34 cellular contexts compared by ENCODE assay signal in genomic region chr12:52776913-52777395, GRCh38. TPM values are rescaled to one million over a fixed set of nuclear protein-coding genes. Genes with fewer than 3 reads are reported as not detected.
"Had no signal": no experiment of that assay in that cellular context is flagged by ENCODE, and none has a peak within 500 bp of the region (broad histone marks: within the 10 kb centered on the region; RNA-seq: fewer than 3 reads in every experiment).

KRT76 (minus strand) TSS chr12:52777345; CDS start chr12:52777291, 54 bp downstream.

- ATAC-seq: activated CD4-positive, alpha-beta T cell treated with anti-CD3 and anti-CD28 coated beads for 36 hours; activated CD8-positive, alpha-beta memory T cell treated with anti-CD3 and anti-CD28 coated beads, Interleukin-2, amount 10 ng/mL, durations not matched to agents 7 days and 5 days; activated CD8-positive, alpha-beta T cell treated with anti-CD3 and anti-CD28 coated beads, Interleukin-2, amount 10 ng/mL, durations not matched to agents 7 days and 5 days; activated naive CD8-positive, alpha-beta T cell treated with anti-CD3 and anti-CD28 coated beads, Interleukin-2, amount 50 U/mL, for 24 hours; body of pancreas had no signal

- H3K4me3 ChIP-seq: adrenal gland, body of pancreas, esophagus squamous epithelium had no signal

- H3K4me1 Mint-ChIP-seq: activated CD4-positive, alpha-beta T cell treated with anti-CD3 and anti-CD28 coated beads for 36 hours; activated CD4-positive, alpha-beta T cell treated with anti-CD3 and anti-CD28 coated beads, Interleukin-2, amount 10 ng/mL, durations not matched to agents 24 days and 14 days; activated CD8-positive, alpha-beta memory T cell treated with anti-CD3 and anti-CD28 coated beads, Interleukin-2, amount 10 ng/mL, durations not matched to agents 7 days and 5 days; activated naive CD4-positive, alpha-beta T cell treated with anti-CD3 and anti-CD28 coated beads, Interleukin-2, amount 50 U/mL, for 24 hours; activated naive CD8-positive, alpha-beta T cell treated with anti-CD3 and anti-CD28 coated beads for 36 hours; activated naive CD8-positive, alpha-beta T cell treated with anti-CD3 and anti-CD28 coated beads, Interleukin-2, amount 50 U/mL, for 24 hours had no signal

- H3K27me3 Mint-ChIP-seq: activated CD4-positive, alpha-beta T cell treated with anti-CD3 and anti-CD28 coated beads for 36 hours; activated naive CD4-positive, alpha-beta T cell treated with anti-CD3 and anti-CD28 coated beads, Interleukin-2, amount 50 U/mL, for 24 hours; activated naive CD8-positive, alpha-beta T cell treated with anti-CD3 and anti-CD28 coated beads for 36 hours; activated naive CD8-positive, alpha-beta T cell treated with anti-CD3 and anti-CD28 coated beads, Interleukin-2, amount 50 U/mL, for 24 hours had no signal

- H3K27me3 ChIP-seq: body of pancreas had no signal

- H3K9me3 Mint-ChIP-seq: activated CD4-positive, alpha-beta memory T cell treated with anti-CD3 and anti-CD28 coated beads for 36 hours; activated CD4-positive, alpha-beta T cell treated with anti-CD3 and anti-CD28 coated beads, Interleukin-2, amount 10 ng/mL, durations not matched to agents 24 days and 14 days; activated naive CD4-positive, alpha-beta T cell treated with anti-CD3 and anti-CD28 coated beads for 36 hours; activated naive CD4-positive, alpha-beta T cell treated with anti-CD3 and anti-CD28 coated beads, Interleukin-2, amount 50 U/mL, for 24 hours; activated naive CD8-positive, alpha-beta T cell treated with anti-CD3 and anti-CD28 coated beads for 36 hours; activated naive CD8-positive, alpha-beta T cell treated with anti-CD3 and anti-CD28 coated beads, Interleukin-2, amount 50 U/mL, for 24 hours; activated T-helper 1 cell treated with anti-CD3 and anti-CD28 coated beads, Interleukin-12 subunit alpha, Interleukin-12 subunit beta, Interleukin-2, Interleukin-4 antibody, amounts not matched to agents 30 ng/mL and 10 ng/mL and 1 ng/mL, durations not matched to agents 14 hours and 24 hours and 36 hours; activated T-helper 2 cell treated with anti-CD3 and anti-CD28 coated beads, Interferon-gamma antibody, Interleukin-2, Interleukin-4, amounts not matched to agents 10 μg/mL and 5 μg/mL and 100 μg/mL, durations not matched to agents 14 hours and 24 hours and 36 hours had no signal

- DNase-seq: activated CD4-positive, alpha-beta memory T cell treated with anti-CD3 and anti-CD28 coated beads for 36 hours; activated CD4-positive, alpha-beta T cell treated with anti-CD3 and anti-CD28 coated beads for 36 hours; activated CD4-positive, alpha-beta T cell treated with anti-CD3 and anti-CD28 coated beads, Interleukin-2, amount 10 ng/mL, durations not matched to agents 24 days and 14 days; activated CD4-positive, CD25-positive, alpha-beta regulatory T cell; activated CD4-positive, CD25-positive, alpha-beta regulatory T cell treated with anti-CD3 and anti-CD28 coated beads, Interleukin-2, amount 50 U/mL, for 72 hours; activated CD8-positive, alpha-beta memory T cell treated with anti-CD3 and anti-CD28 coated beads, Interleukin-2, amount 10 ng/mL, durations not matched to agents 7 days and 5 days; activated CD8-positive, alpha-beta memory T cell treated with anti-CD3 and anti-CD28 coated beads, Interleukin-2, amount 50 U/mL, for 4 hours; activated CD8-positive, alpha-beta T cell treated with anti-CD3 and anti-CD28 coated beads, Interleukin-2, amount 10 ng/mL, durations not matched to agents 7 days and 5 days; activated effector memory CD4-positive, alpha-beta T cell treated with anti-CD3 and anti-CD28 coated beads, Interleukin-2, amount 50 U/mL, for 16 hours; activated naive CD4-positive, alpha-beta T cell treated with anti-CD3 and anti-CD28 coated beads for 36 hours; activated naive CD8-positive, alpha-beta T cell treated with anti-CD3 and anti-CD28 coated beads for 36 hours; activated naive CD8-positive, alpha-beta T cell treated with anti-CD3 and anti-CD28 coated beads, Interleukin-2, amount 50 U/mL, for 24 hours; activated T-cell treated with anti-CD3 and anti-CD28 coated beads, Interleukin-2, amount 50 U/mL, for 1 hour; activated T-cell treated with anti-CD3 and anti-CD28 coated beads, Interleukin-2, amount 50 U/mL, for 48 hours; adrenal gland; amygdala; aorta; body of pancreas; caudate nucleus; effector CD8-positive, alpha-beta T cell; esophagus squamous epithelium; foreskin melanocyte; T-helper 2 cell had no signal

- H3K9me3 ChIP-seq: adrenal gland, body of pancreas, esophagus squamous epithelium had no signal

- H3K36me3 Mint-ChIP-seq: activated CD4-positive, alpha-beta memory T cell treated with anti-CD3 and anti-CD28 coated beads for 36 hours; activated CD8-positive, alpha-beta memory T cell treated with anti-CD3 and anti-CD28 coated beads, Interleukin-2, amount 10 ng/mL, durations not matched to agents 7 days and 5 days; activated naive CD4-positive, alpha-beta T cell treated with anti-CD3 and anti-CD28 coated beads, Interleukin-2, amount 50 U/mL, for 24 hours; activated naive CD8-positive, alpha-beta T cell treated with anti-CD3 and anti-CD28 coated beads for 36 hours had no signal

- H3K36me3 ChIP-seq: adrenal gland, esophagus squamous epithelium had no signal

- H3K27ac Mint-ChIP-seq: activated CD4-positive, alpha-beta memory T cell treated with anti-CD3 and anti-CD28 coated beads for 36 hours; activated CD4-positive, alpha-beta T cell treated with anti-CD3 and anti-CD28 coated beads for 36 hours; activated CD4-positive, alpha-beta T cell treated with anti-CD3 and anti-CD28 coated beads, Interleukin-2, amount 10 ng/mL, durations not matched to agents 24 days and 14 days; activated CD8-positive, alpha-beta memory T cell treated with anti-CD3 and anti-CD28 coated beads, Interleukin-2, amount 10 ng/mL, durations not matched to agents 7 days and 5 days; activated CD8-positive, alpha-beta T cell treated with anti-CD3 and anti-CD28 coated beads, Interleukin-2, amount 10 ng/mL, durations not matched to agents 7 days and 5 days; activated naive CD4-positive, alpha-beta T cell treated with anti-CD3 and anti-CD28 coated beads for 36 hours; activated naive CD4-positive, alpha-beta T cell treated with anti-CD3 and anti-CD28 coated beads, Interleukin-2, amount 50 U/mL, for 24 hours; activated naive CD8-positive, alpha-beta T cell treated with anti-CD3 and anti-CD28 coated beads for 36 hours; activated naive CD8-positive, alpha-beta T cell treated with anti-CD3 and anti-CD28 coated beads, Interleukin-2, amount 50 U/mL, for 24 hours; activated T-helper 1 cell treated with anti-CD3 and anti-CD28 coated beads, Interleukin-12 subunit alpha, Interleukin-12 subunit beta, Interleukin-2, Interleukin-4 antibody, amounts not matched to agents 30 ng/mL and 10 ng/mL and 1 ng/mL, durations not matched to agents 14 hours and 24 hours and 36 hours; activated T-helper 2 cell treated with anti-CD3 and anti-CD28 coated beads, Interferon-gamma antibody, Interleukin-2, Interleukin-4, amounts not matched to agents 10 μg/mL and 5 μg/mL and 100 μg/mL, durations not matched to agents 14 hours and 24 hours and 36 hours had no signal

- H3K4me1 ChIP-seq: adrenal gland, body of pancreas, esophagus squamous epithelium had no signal

- H3K27ac ChIP-seq: adrenal gland, body of pancreas, epithelial cell of prostate, esophagus squamous epithelium had no signal

- H3K4me3 Mint-ChIP-seq: activated CD4-positive, alpha-beta memory T cell treated with anti-CD3 and anti-CD28 coated beads for 36 hours; activated CD4-positive, alpha-beta T cell treated with anti-CD3 and anti-CD28 coated beads for 36 hours; activated CD4-positive, alpha-beta T cell treated with anti-CD3 and anti-CD28 coated beads, Interleukin-2, amount 10 ng/mL, durations not matched to agents 24 days and 14 days; activated CD8-positive, alpha-beta memory T cell treated with anti-CD3 and anti-CD28 coated beads, Interleukin-2, amount 10 ng/mL, durations not matched to agents 7 days and 5 days; activated CD8-positive, alpha-beta T cell treated with anti-CD3 and anti-CD28 coated beads, Interleukin-2, amount 10 ng/mL, durations not matched to agents 7 days and 5 days; activated naive CD4-positive, alpha-beta T cell treated with anti-CD3 and anti-CD28 coated beads for 36 hours; activated naive CD4-positive, alpha-beta T cell treated with anti-CD3 and anti-CD28 coated beads, Interleukin-2, amount 50 U/mL, for 24 hours; activated naive CD8-positive, alpha-beta T cell treated with anti-CD3 and anti-CD28 coated beads for 36 hours; activated naive CD8-positive, alpha-beta T cell treated with anti-CD3 and anti-CD28 coated beads, Interleukin-2, amount 50 U/mL, for 24 hours; activated T-helper 1 cell treated with anti-CD3 and anti-CD28 coated beads, Interleukin-12 subunit alpha, Interleukin-12 subunit beta, Interleukin-2, Interleukin-4 antibody, amounts not matched to agents 30 ng/mL and 10 ng/mL and 1 ng/mL, durations not matched to agents 14 hours and 24 hours and 36 hours had no signal

RNA-seq across cellular contexts. Expression of gene KRT76, which starts in this region (rescaled TPM):
- total RNA-seq: activated CD4-positive, alpha-beta memory T cell treated with anti-CD3 and anti-CD28 coated beads for 36 hours; activated CD4-positive, alpha-beta T cell treated with anti-CD3 and anti-CD28 coated beads for 36 hours; activated CD4-positive, alpha-beta T cell treated with anti-CD3 and anti-CD28 coated beads, Interleukin-2, amount 10 ng/mL, durations not matched to agents 24 days and 14 days; activated CD8-positive, alpha-beta memory T cell treated with anti-CD3 and anti-CD28 coated beads for 36 hours; activated CD8-positive, alpha-beta memory T cell treated with anti-CD3 and anti-CD28 coated beads, Interleukin-2, amount 10 ng/mL, durations not matched to agents 7 days and 5 days; activated CD8-positive, alpha-beta T cell treated with anti-CD3 and anti-CD28 coated beads, Interleukin-2, amount 10 ng/mL, durations not matched to agents 7 days and 5 days; activated naive CD4-positive, alpha-beta T cell treated with anti-CD3 and anti-CD28 coated beads for 36 hours; activated naive CD8-positive, alpha-beta T cell treated with anti-CD3 and anti-CD28 coated beads for 36 hours; activated T-helper 1 cell treated with anti-CD3 and anti-CD28 coated beads, Interleukin-12 subunit alpha, Interleukin-12 subunit beta, Interleukin-2, Interleukin-4 antibody, amounts not matched to agents 30 ng/mL and 10 ng/mL and 1 ng/mL, durations not matched to agents 14 hours and 24 hours and 36 hours; activated T-helper 2 cell treated with anti-CD3 and anti-CD28 coated beads, Interferon-gamma antibody, Interleukin-2, Interleukin-4, amounts not matched to agents 10 μg/mL and 5 μg/mL and 100 μg/mL, durations not matched to agents 14 hours and 24 hours and 36 hours; adrenal gland; aorta; body of pancreas; chondrocyte; dermis microvascular lymphatic vessel endothelial cell; endothelial cell of umbilical vein; esophagus squamous epithelium; fibroblast of lung; fibroblast of villous mesenchyme; T-helper 1 cell treated with Interleukin-12 subunit alpha and Interleukin-12 subunit beta and Interleukin-4 antibody, amounts not matched to agents 30 ng/mL and 1 ng/mL, for 36 hours had no signal
- polyA plus RNA-seq: adrenal gland, aorta, endothelial cell of umbilical vein, fibroblast of lung had no signal
